16 cellular contexts compared by ENCODE assay signal in genomic region chr16:85192736-85193493, GRCh38.
DNase-seq lines count a peak whose midpoint lies in the region; ATAC-seq and TF ChIP-seq lines count a peak whose summit lies in the region.
"Had no signal": no experiment of that assay in that cellular context is flagged by ENCODE, and none has a peak within 500 bp of the region (broad histone marks: within the 10 kb centered on the region; RNA-seq: fewer than 3 reads in every experiment).

No MANE protein-coding gene starts in this region.

- H3K9ac ChIP-seq in fibroblast of lung (ENCODE audit: insufficient read depth, low read length): no peak overlapping the region

- peak; percentile 66 for DNase-seq in NCI-H82 (lab: John Stamatoyannopoulos, UW)
- no peak for DNase-seq in NCI-H82 treated with DMSO at 0.1 percent for 48 hours (lab: John Stamatoyannopoulos, UW; ENCODE audit: unreplicated experiment)
- peak; percentile 48 for DNase-seq in HCEC 1CT
- peak; percentile 58 to 78 for DNase-seq in fibroblast of lung (ENCODE audit: low read depth in 2 of 2)
- DNase-seq in sciatic nerve (ENCODE audit: low spot score): no peak
- DNase-seq in NCI-H510A treated with DMSO at 0.1 percent for 48 hours (lab: John Stamatoyannopoulos, UW): no peak
- DNase-seq in HK-2 (ENCODE audit: unreplicated experiment): no peak
- DNase-seq: activated CD4-positive, alpha-beta T cell treated with anti-CD3 and anti-CD28 coated beads, Interleukin-2, amount 10 ng/mL, durations not matched to agents 24 days and 14 days; Calu3; KBM-7; NCI-H146; NCI-H748 treated with DMSO at 0.1 percent for 48 hours; occipital lobe; PC-3 had no signal

- no peaks in the 10 kb centered on the region for H3K4me1 ChIP-seq in fibroblast of lung (ENCODE audit: control insufficient read depth, extremely low read depth, insufficient read depth, low read length)

- peak overlapping the region; percentile 4 for H3K4me2 ChIP-seq in fibroblast of lung (ENCODE audit: extremely low read depth, insufficient read depth, low read length)

- no peaks in the 10 kb centered on the region for H4K20me1 ChIP-seq in fibroblast of lung (ENCODE audit: control insufficient read depth, extremely low read depth, insufficient read depth, low read length)

- ATAC-seq in sciatic nerve: peak; percentile 13
- no peak for ATAC-seq in HG02642 (IDR thresholded peaks at IDR 0.05; ENCODE audit: poor library complexity, unreplicated experiment)
- ATAC-seq: PC-3 had no signal

- peak overlapping the region; percentile 48 for H3K27ac ChIP-seq in fibroblast of lung (ENCODE audit: insufficient read depth, low read length)
- H3K27ac ChIP-seq: C4-2B had no signal

- intact Hi-C loops in sciatic nerve (cut with DNase I): no loop called here

- TF ChIP-seq CTCF in fibroblast of lung (conservative IDR thresholded peaks at IDR 0.05 in 1 of 2, IDR thresholded peaks at IDR 0.05 in 1 of 2; ENCODE audit: low read depth in 1 of 2, low read length in 2 of 2): no peak

- peaks cover 1% of the 10 kb centered on the region for H3K36me3 ChIP-seq in fibroblast of lung (ENCODE audit: control insufficient read depth, insufficient read depth, low read length)

- H3K4me3 ChIP-seq in fibroblast of lung (replicated peaks in 1 of 4; ENCODE audit: control extremely low read depth in 1 of 4, insufficient read depth in 1 of 4, low read depth in 3 of 4, low read length in 4 of 4): no peak overlapping the region

- H2AFZ ChIP-seq in fibroblast of lung (ENCODE audit: low read length): no peak overlapping the region

- no peaks in the 10 kb centered on the region for H3K27me3 ChIP-seq in fibroblast of lung (ENCODE audit: control insufficient read depth, insufficient read depth, low read length)

- peaks cover 19% of the 10 kb centered on the region for H3K79me2 ChIP-seq in fibroblast of lung (ENCODE audit: control insufficient read depth, insufficient read depth, low read length)

- H3K9me3 ChIP-seq in fibroblast of lung (ENCODE audit: control insufficient read depth, insufficient read depth, low read depth, low read length): no peaks in the 10 kb centered on the region

Comparison
In these comparisons a context has a peak if more than half of its experiments do, and no peak if none do; other contexts are left out.
1. DNase-seq: peak in NCI-H82 (single experiment), HCEC 1CT (single experiment) and fibroblast of lung (2 of 2); none in NCI-H82 treated with DMSO at 0.1 percent for 48 hours (single experiment), sciatic nerve (single experiment), NCI-H510A treated with DMSO at 0.1 percent for 48 hours (single experiment) and HK-2 (single experiment).